1 cellular context compared by ENCODE assay signal in genomic region chr2:230619471-230619870, GRCh38.
TF ChIP-seq lines count a peak whose summit lies in the region.

No MANE protein-coding gene starts in this region.

TF ChIP-seq in GM23338, 12 proteins besides CTCF, POLR2A, EP300 and RAD21 (continued from another document):
- no peak for TF ChIP-seq REST (IDR thresholded peaks at IDR 0.05; ENCODE audit: unreplicated experiment)
- no peak for TF ChIP-seq NANOG (IDR thresholded peaks at IDR 0.05; ENCODE audit: borderline replicate concordance)
- no peak for TF ChIP-seq POLR2AphosphoS5 (IDR thresholded peaks at IDR 0.05; ENCODE audit: low read depth)
- no peak for TF ChIP-seq ZNF114 (CRISPR knock-in tag; IDR thresholded peaks at IDR 0.05)
- TF ChIP-seq ETS1 (IDR thresholded peaks at IDR 0.05): no peak
- no peak for TF ChIP-seq EZH2phosphoT487 (IDR thresholded peaks at IDR 0.05; ENCODE audit: unreplicated experiment)
- TF ChIP-seq EZH2 (IDR thresholded peaks at IDR 0.05; ENCODE audit: low read depth, unreplicated experiment): no peak
- TF ChIP-seq CREB1 (CRISPR knock-in tag; IDR thresholded peaks at IDR 0.05; ENCODE audit: low read depth): no peak
- no peak for TF ChIP-seq ZNF462 (CRISPR knock-in tag; IDR thresholded peaks at IDR 0.05)
- no peak for TF ChIP-seq JUNB (IDR thresholded peaks at IDR 0.05; ENCODE audit: unreplicated experiment)
- no peak for TF ChIP-seq ZNF331 (CRISPR knock-in tag; IDR thresholded peaks at IDR 0.05; ENCODE audit: low read depth)
